14 cellular contexts compared by ENCODE assay signal in the genomic region with DNA sequence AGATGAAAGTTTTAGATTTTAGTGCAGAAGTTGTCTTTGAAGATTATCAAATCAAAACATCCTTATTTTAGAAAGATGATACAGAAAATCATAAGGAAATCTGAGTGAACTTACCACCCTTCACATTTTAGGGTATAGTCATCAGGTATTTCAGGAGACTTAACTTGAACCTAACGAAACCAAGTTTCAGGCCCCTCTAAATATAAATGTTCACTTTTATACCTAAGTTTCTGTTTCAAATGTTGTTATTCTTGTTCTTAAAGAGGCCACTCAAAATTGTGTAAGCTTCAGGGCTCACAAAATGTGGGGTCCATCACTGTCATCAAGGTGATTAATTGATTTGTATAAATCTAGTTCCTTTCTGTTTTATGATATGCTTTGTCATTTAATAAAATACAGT.
"Had no signal": no experiment of that assay in that cellular context is flagged by ENCODE, and none has a peak within 500 bp of the region (broad histone marks: within the 10 kb centered on the region; RNA-seq: fewer than 3 reads in every experiment).

No MANE protein-coding gene starts in this region.

- H3K4me1 ChIP-seq: lower lobe of right lung had no signal

- ATAC-seq: activated naive CD8-positive, alpha-beta T cell treated with anti-CD3 and anti-CD28 coated beads, Interleukin-2, amount 50 U/mL, for 24 hours; esophagus mucosa; left cardiac atrium; lower lobe of right lung had no signal

- H3K27ac ChIP-seq: ascending aorta, dorsolateral prefrontal cortex, lower lobe of right lung, stomach, VCaP had no signal

- H3K4me3 Mint-ChIP-seq: activated CD4-positive, alpha-beta memory T cell treated with anti-CD3 and anti-CD28 coated beads, Interleukin-2, amount 10 ng/mL, durations not matched to agents 7 days and 5 days; activated naive CD8-positive, alpha-beta T cell treated with anti-CD3 and anti-CD28 coated beads, Interleukin-2, amount 50 U/mL, for 24 hours; naive B cell had no signal

- H3K4me1 Mint-ChIP-seq: activated CD4-positive, alpha-beta memory T cell treated with anti-CD3 and anti-CD28 coated beads, Interleukin-2, amount 10 ng/mL, durations not matched to agents 7 days and 5 days; activated naive CD8-positive, alpha-beta T cell treated with anti-CD3 and anti-CD28 coated beads, Interleukin-2, amount 50 U/mL, for 24 hours; naive B cell had no signal

- H3K9me3 Mint-ChIP-seq: activated CD4-positive, alpha-beta memory T cell treated with anti-CD3 and anti-CD28 coated beads, Interleukin-2, amount 10 ng/mL, durations not matched to agents 7 days and 5 days had no signal

- H3K4me3 ChIP-seq: ascending aorta, dorsolateral prefrontal cortex, lower lobe of right lung, stomach had no signal

- H3K36me3 Mint-ChIP-seq: naive B cell had no signal

- H3K9me3 ChIP-seq: ascending aorta, lower lobe of right lung, stomach had no signal

- H3K27me3 ChIP-seq: ascending aorta, dorsolateral prefrontal cortex, stomach had no signal

- H3K27ac Mint-ChIP-seq: activated CD4-positive, alpha-beta memory T cell treated with anti-CD3 and anti-CD28 coated beads, Interleukin-2, amount 10 ng/mL, durations not matched to agents 7 days and 5 days; activated naive CD8-positive, alpha-beta T cell treated with anti-CD3 and anti-CD28 coated beads, Interleukin-2, amount 50 U/mL, for 24 hours; naive B cell had no signal

- H3K27me3 Mint-ChIP-seq: activated naive CD8-positive, alpha-beta T cell treated with anti-CD3 and anti-CD28 coated beads, Interleukin-2, amount 50 U/mL, for 24 hours; naive B cell had no signal

- H3K36me3 ChIP-seq: ascending aorta, lower lobe of right lung, stomach had no signal

- DNase-seq: activated CD4-positive, alpha-beta memory T cell treated with anti-CD3 and anti-CD28 coated beads, Interleukin-2, amount 10 ng/mL, durations not matched to agents 7 days and 5 days; activated CD8-positive, alpha-beta memory T cell treated with anti-CD3 and anti-CD28 coated beads, Interleukin-2, amount 50 U/mL, for 4 hours; activated naive CD4-positive, alpha-beta T cell; activated naive CD8-positive, alpha-beta T cell treated with anti-CD3 and anti-CD28 coated beads, Interleukin-2, amount 50 U/mL, for 24 hours; dorsolateral prefrontal cortex; glutamatergic neuron; left cardiac atrium; lower lobe of right lung; naive B cell; stimulated activated CD4-positive, alpha-beta T cell treated with anti-CD3 and anti-CD28 coated beads, Interleukin-4, amount 100 ng/mL, for 4 hours; stomach had no signal
